Comparison of ENCODE assay signal across 26 cellular contexts in the genomic region with DNA sequence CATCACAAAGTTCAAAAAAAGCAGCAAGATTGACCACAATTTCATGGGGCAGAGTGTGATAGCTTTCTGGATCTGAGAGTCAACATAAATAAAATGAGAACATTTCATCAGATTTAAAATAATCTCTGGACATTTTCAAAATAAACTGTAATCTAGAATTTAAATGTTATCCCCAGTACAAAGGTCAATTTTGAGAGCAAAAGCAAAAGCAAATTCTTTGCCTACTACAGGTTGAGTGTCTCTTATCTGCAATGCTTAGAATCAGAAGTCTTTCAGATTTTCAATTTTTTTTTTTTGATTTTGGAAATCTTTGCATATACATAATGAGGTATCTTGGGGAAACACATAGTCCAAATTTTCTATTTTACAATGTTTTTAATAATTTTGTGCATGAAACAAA.
DNase-seq lines count a peak whose midpoint lies in the region; ATAC-seq and FAIRE-seq lines count a peak whose summit lies in the region.
"Had no signal": no experiment of that assay in that cellular context is flagged by ENCODE, and none has a peak within 500 bp of the region (broad histone marks: within the 10 kb centered on the region; RNA-seq: fewer than 3 reads in every experiment).

No MANE protein-coding gene starts in this region.

- peaks cover 43% of the 10 kb centered on the region for H3K36me3 Mint-ChIP-seq in activated CD8-positive, alpha-beta memory T cell treated with anti-CD3 and anti-CD28 coated beads, Interleukin-2, amount 10 ng/mL, durations not matched to agents 7 days and 5 days

- H3K27ac Mint-ChIP-seq in activated CD8-positive, alpha-beta memory T cell treated with anti-CD3 and anti-CD28 coated beads, Interleukin-2, amount 10 ng/mL, durations not matched to agents 7 days and 5 days = peak overlapping the region; percentile 41
- H3K27ac Mint-ChIP-seq: CD14-positive monocyte; CD4-positive, alpha-beta memory T cell had no signal

- H3K4me3 Mint-ChIP-seq in activated CD8-positive, alpha-beta memory T cell treated with anti-CD3 and anti-CD28 coated beads, Interleukin-2, amount 10 ng/mL, durations not matched to agents 7 days and 5 days = no peak overlapping the region
- H3K4me3 Mint-ChIP-seq: CD14-positive monocyte; CD4-positive, alpha-beta memory T cell; CD4-positive, CD25-positive, alpha-beta regulatory T cell; CD8-positive, alpha-beta memory T cell had no signal

- peaks cover 4% of the 10 kb centered on the region for H3K4me1 Mint-ChIP-seq in activated CD8-positive, alpha-beta memory T cell treated with anti-CD3 and anti-CD28 coated beads, Interleukin-2, amount 10 ng/mL, durations not matched to agents 7 days and 5 days
- H3K4me1 Mint-ChIP-seq: CD14-positive monocyte; CD4-positive, CD25-positive, alpha-beta regulatory T cell; CD8-positive, alpha-beta memory T cell had no signal

- DNase-seq in activated CD8-positive, alpha-beta memory T cell treated with anti-CD3 and anti-CD28 coated beads, Interleukin-2, amount 10 ng/mL, durations not matched to agents 7 days and 5 days = no peak
- no peak for DNase-seq in activated CD8-positive, alpha-beta memory T cell treated with anti-CD3 and anti-CD28 coated beads for 24 hours
- no peak for DNase-seq in left lobe of liver (ENCODE audit: low spot score)
- DNase-seq: 8988T; ACHN; BE2C; C1 segment of cervical spinal cord; CD4-positive, alpha-beta memory T cell; CD4-positive, CD25-positive, alpha-beta regulatory T cell; CD8-positive, alpha-beta memory T cell; COR-L47; DMS 273 treated with DMSO at 0.1 percent for 48 hours; DMS153; DMS53; DMS79; DND-41; EL; GDM1 had no signal

- CTCF ChIA-PET in activated CD8-positive, alpha-beta memory T cell treated with anti-CD3 and anti-CD28 coated beads, Interleukin-2, amount 10 ng/mL, durations not matched to agents 7 days and 5 days (lab: Charles Lee) = no interaction called here

- FAIRE-seq in colon (lab: Jason Lieb, UNC) = peak; percentile 5
- FAIRE-seq: GM12878, GM12892, GM18507, GM19239 had no signal

- ATAC-seq in activated CD8-positive, alpha-beta memory T cell treated with anti-CD3 and anti-CD28 coated beads, Interleukin-2, amount 10 ng/mL, durations not matched to agents 7 days and 5 days = no peak
- ATAC-seq in left lobe of liver (peak; percentile 20), GM18867 (IDR thresholded peaks at IDR 0.05; ENCODE audit: unreplicated experiment) (no peak), HG02885 (IDR thresholded peaks at IDR 0.05; ENCODE audit: poor library complexity, unreplicated experiment) (no peak)
- ATAC-seq: GM12878 had no signal

- H3K27me3 Mint-ChIP-seq in activated CD8-positive, alpha-beta memory T cell treated with anti-CD3 and anti-CD28 coated beads, Interleukin-2, amount 10 ng/mL, durations not matched to agents 7 days and 5 days = no peaks in the 10 kb centered on the region
- H3K27me3 Mint-ChIP-seq: CD4-positive, alpha-beta memory T cell; CD4-positive, CD25-positive, alpha-beta regulatory T cell; CD8-positive, alpha-beta memory T cell had no signal

- no peaks in the 10 kb centered on the region for H3K9me3 Mint-ChIP-seq in activated CD8-positive, alpha-beta memory T cell treated with anti-CD3 and anti-CD28 coated beads, Interleukin-2, amount 10 ng/mL, durations not matched to agents 7 days and 5 days (ENCODE audit: low read depth)
- H3K9me3 Mint-ChIP-seq: CD14-positive monocyte; CD4-positive, alpha-beta memory T cell; CD4-positive, CD25-positive, alpha-beta regulatory T cell; CD8-positive, alpha-beta memory T cell had no signal
